In genomic region chr1:221810406-221810805, GRCh38 we compare ENCODE assay signal across 15 cellular contexts.
DNase-seq lines count a peak whose midpoint lies in the region; ATAC-seq and TF ChIP-seq lines count a peak whose summit lies in the region.
"Had no signal": no experiment of that assay in that cellular context is flagged by ENCODE, and none has a peak within 500 bp of the region (broad histone marks: within the 10 kb centered on the region; RNA-seq: fewer than 3 reads in every experiment).

No MANE protein-coding gene starts in this region.

- H3K14ac ChIP-seq in IMR-90 (replicated peaks; ENCODE audit: low read depth, low read length) (peak overlapping the region; percentile 97), mesenchymal stem cell (ENCODE audit: low read length in 2 of 2) (peak overlapping the region in 1 of 2 experiments; percentile 71)

- H3K9ac ChIP-seq in IMR-90 (ENCODE audit: low read depth, low read length): no peak overlapping the region
- no peak overlapping the region for H3K9ac ChIP-seq in mammary epithelial cell (ENCODE audit: insufficient read depth, low read length)
- no peak overlapping the region for H3K9ac ChIP-seq in mesenchymal stem cell (ENCODE audit: low read length)

- H3K4me1 ChIP-seq in IMR-90 (ENCODE audit: control insufficient read depth, insufficient read depth, low read length) (peaks cover 9% of the 10 kb centered on the region), mammary epithelial cell (ENCODE audit: insufficient read depth, low read length) (peaks cover 28% of the 10 kb centered on the region), mesenchymal stem cell (ENCODE audit: control insufficient read depth, insufficient read depth, low read depth, low read length) (peaks cover 2% of the 10 kb centered on the region), left ventricle myocardium inferior (no peaks in the 10 kb centered on the region)
- H3K4me1 ChIP-seq: Caco-2, colonic mucosa had no signal

- H3K27ac ChIP-seq in IMR-90 (ENCODE audit: insufficient read depth, low read length) (no peak overlapping the region; the same call in 1 of the 2 replicates), mammary epithelial cell (ENCODE audit: insufficient read depth, low read depth, low read length) (peak overlapping the region; percentile 33), mesenchymal stem cell (ENCODE audit: low read length, poor library complexity, severe bottlenecking) (no peak overlapping the region), left ventricle myocardium inferior (replicated peaks) (no peak overlapping the region)
- H3K27ac ChIP-seq: colonic mucosa, upper lobe of right lung had no signal

- H4K91ac ChIP-seq in IMR-90 (ENCODE audit: insufficient read depth, low read depth, low read length) (peak overlapping the region; percentile 98), mesenchymal stem cell (ENCODE audit: low read length) (no peak overlapping the region)

- H3K4me3 ChIP-seq in IMR-90 (ENCODE audit: insufficient read depth, low read depth, low read length) (no peak overlapping the region), mammary epithelial cell (replicated peaks in 1 of 3; ENCODE audit: insufficient read depth in 1 of 3, low read depth in 2 of 3, low read length in 3 of 3) (no peak overlapping the region), mesenchymal stem cell (ENCODE audit: insufficient read depth in 1 of 2, low read depth in 1 of 2, low read length in 2 of 2) (no peak overlapping the region), left ventricle myocardium inferior (no peak overlapping the region)
- H3K4me3 ChIP-seq: colonic mucosa, upper lobe of right lung had no signal

- H2AK9ac ChIP-seq in IMR-90 (replicated peaks; ENCODE audit: low read depth, low read length, poor library complexity): no peak overlapping the region

- intact Hi-C loops in Calu3 (cut with micrococcal nuclease; ENCODE audit: unreplicated experiment) (loop anchor here (5.0 kb wide), 1 partner anchor 68 kb away; the partner anchor contains the start of gene DUSP10), IMR-90 (cut with micrococcal nuclease) (no loop called here), mammary epithelial cell (cut with micrococcal nuclease) (no loop called here), left ventricle myocardium inferior (cut with micrococcal nuclease) (no loop called here)

- peaks cover 73% of the 10 kb centered on the region for H3K4me1 Mint-ChIP-seq in Calu3 (ENCODE audit: low read depth, unreplicated experiment)

- H3K4me2 ChIP-seq in IMR-90 (ENCODE audit: low read depth, low read length): peak overlapping the region; percentile 55; the same call in 1 of the 2 replicates
- H3K4me2 ChIP-seq in mammary epithelial cell (ENCODE audit: insufficient read depth, low read depth, low read length): peak overlapping the region; percentile 38
- H3K4me2 ChIP-seq in mesenchymal stem cell (ENCODE audit: low read length, poor library complexity, severe bottlenecking): no peak overlapping the region

- H2BK120ac ChIP-seq in IMR-90 (ENCODE audit: low read depth, low read length) (peak overlapping the region; percentile 99), mesenchymal stem cell (ENCODE audit: low read depth, low read length) (no peak overlapping the region)

- H2AK5ac ChIP-seq in IMR-90 (ENCODE audit: low read depth, low read length) (peak overlapping the region; percentile 96), mesenchymal stem cell (ENCODE audit: low read length, severe bottlenecking) (peak overlapping the region; percentile 82)

- dilution Hi-C loops in IMR-90 (cut with HindIII; ENCODE audit: low sequenced_read_pairs, unreplicated experiment) (no loop called here), mammary epithelial cell (cut with HindIII; ENCODE audit: low sequenced_read_pairs) (no loop called here)

- H2AFZ ChIP-seq in IMR-90 (replicated peaks; ENCODE audit: low read length, poor library complexity) (no peak overlapping the region), mammary epithelial cell (ENCODE audit: low read depth, low read length) (peak overlapping the region; percentile 2), mesenchymal stem cell (ENCODE audit: low read depth, low read length) (no peak overlapping the region)

- peak overlapping the region; percentile 13 for H3K4me3 Mint-ChIP-seq in Calu3 (ENCODE audit: low read depth, unreplicated experiment)

- H4K20me1 ChIP-seq in IMR-90 (ENCODE audit: insufficient read depth, low read length) (no peaks in the 10 kb centered on the region), mammary epithelial cell (ENCODE audit: insufficient read depth, low read length) (no peaks in the 10 kb centered on the region)

- H4K5ac ChIP-seq in IMR-90 (ENCODE audit: low read depth, low read length): peak overlapping the region; percentile 91; the same call in 1 of the 2 replicates

- peak overlapping the region; percentile 97 for H3K4ac ChIP-seq in IMR-90 (ENCODE audit: low read depth, low read length)
- H3K4ac ChIP-seq in mesenchymal stem cell (ENCODE audit: low read depth in 1 of 2, low read length in 2 of 2): no peak overlapping the region

- H2BK20ac ChIP-seq in IMR-90 (ENCODE audit: low read depth, low read length): peak overlapping the region; percentile 100

- H2BK5ac ChIP-seq in IMR-90 (ENCODE audit: low read depth, low read length, poor library complexity, severe bottlenecking): peak overlapping the region; percentile 94
- no peak overlapping the region for H2BK5ac ChIP-seq in mesenchymal stem cell (ENCODE audit: low read depth, low read length, poor library complexity, severe bottlenecking)

- peak overlapping the region; percentile 48 to 56 for H2BK12ac ChIP-seq in mesenchymal stem cell (ENCODE audit: low read length in 2 of 2)

- POLR2A ChIA-PET in IMR-90 (lab: Charles Lee; ENCODE audit: unreplicated experiment): interaction anchor here (1.1 kb wide), 1 partner anchor 67 kb away, joined by 4 read pairs; no protein-coding TSS in a partner anchor

- DNase-seq in Calu3 (no peak), IMR-90 (peak; percentile 90), mammary epithelial cell (peak; percentile 85), mesenchymal stem cell (peak; percentile 88), left ventricle myocardium inferior (no peak)
- DNase-seq: activated T-cell treated with anti-CD3 and anti-CD28 coated beads for 4 hours, Caco-2, colonic mucosa, hypothalamus, NCI-H146, retina, upper lobe of right lung had no signal

- H3K9me1 ChIP-seq in IMR-90 (ENCODE audit: insufficient read depth, low read length): peaks cover 3% of the 10 kb centered on the region

- H3K36me3 ChIP-seq in IMR-90 (ENCODE audit: control insufficient read depth, insufficient read depth, low read length) (no peaks in the 10 kb centered on the region), mammary epithelial cell (ENCODE audit: insufficient read depth, low read length) (no peaks in the 10 kb centered on the region), mesenchymal stem cell (ENCODE audit: control insufficient read depth in 1 of 2, insufficient read depth in 2 of 2, low read depth in 1 of 2, low read length in 2 of 2) (no peaks in the 10 kb centered on the region), left ventricle myocardium inferior (no peaks in the 10 kb centered on the region)
- H3K36me3 ChIP-seq: colonic mucosa, upper lobe of right lung had no signal

- no peaks in the 10 kb centered on the region for H3K9me3 ChIP-seq in IMR-90 (ENCODE audit: control insufficient read depth, insufficient read depth, low read length)
- H3K9me3 ChIP-seq in mammary epithelial cell (replicated peaks; ENCODE audit: insufficient read depth, low read length): no peaks in the 10 kb centered on the region
- no peaks in the 10 kb centered on the region for H3K9me3 ChIP-seq in mesenchymal stem cell (ENCODE audit: control insufficient read depth, low read length)
- peaks cover under 1% of the 10 kb centered on the region for H3K9me3 ChIP-seq in left ventricle myocardium inferior (replicated peaks)
- H3K9me3 ChIP-seq: Caco-2, colonic mucosa, upper lobe of right lung had no signal

- H3K79me1 ChIP-seq in IMR-90 (ENCODE audit: low read depth in 1 of 2, low read length in 2 of 2) (peaks cover 0 to 5% of the 10 kb centered on the region in 2 experiments; a peak in 1 of 4 replicates), mesenchymal stem cell (replicated peaks; ENCODE audit: low read length, poor library complexity, severe bottlenecking) (no peaks in the 10 kb centered on the region)

- H3K79me2 ChIP-seq in mammary epithelial cell (ENCODE audit: insufficient read depth, low read length): no peaks in the 10 kb centered on the region

- no peaks in the 10 kb centered on the region for H3K9me3 Mint-ChIP-seq in Calu3 (ENCODE audit: low read depth, unreplicated experiment)

- H3K23ac ChIP-seq in IMR-90 (ENCODE audit: low read depth, low read length): peak overlapping the region; percentile 97
- H3K23ac ChIP-seq in mesenchymal stem cell (ENCODE audit: low read length in 2 of 2): no peak overlapping the region

- peak; percentile 78 for ATAC-seq in IMR-90 (ENCODE audit: low read depth)
- no peak for ATAC-seq in HG03520 (IDR thresholded peaks at IDR 0.05; ENCODE audit: unreplicated experiment)
- no peak for ATAC-seq in HG03354 (IDR thresholded peaks at IDR 0.05; ENCODE audit: poor library complexity, severe bottlenecking, unreplicated experiment)
- no peak for ATAC-seq in GM21423 (IDR thresholded peaks at IDR 0.05; ENCODE audit: unreplicated experiment)

- no peaks in the 10 kb centered on the region for H3K27me3 Mint-ChIP-seq in Calu3 (ENCODE audit: unreplicated experiment)

- H4K8ac ChIP-seq in IMR-90 (ENCODE audit: low read depth in 2 of 2, low read length in 2 of 2) (peak overlapping the region; percentile 82 to 96), mesenchymal stem cell (ENCODE audit: low read length) (no peak overlapping the region)

- peak overlapping the region; percentile 99; the same call in 1 of the 2 replicates for H3K18ac ChIP-seq in IMR-90 (ENCODE audit: low read depth, low read length)
- H3K18ac ChIP-seq in mesenchymal stem cell (ENCODE audit: low read depth in 1 of 2, low read length in 2 of 2): no peak overlapping the region

- no TSS peak for BruUV-seq in Calu3 (replicated peaks; lab: Mats Ljungman, UMichigan)
- BruUV-seq in IMR-90 (replicated peaks; lab: Mats Ljungman, UMichigan): no TSS peak
- BruUV-seq in mammary epithelial cell (replicated peaks; lab: Mats Ljungman, UMichigan): no TSS peak

- in situ Hi-C loops in IMR-90 (cut with MboI; ENCODE audit: low sequenced_read_pairs) (no loop called here), mammary epithelial cell (cut with MboI; ENCODE audit: low sequenced_read_pairs in 2 of 2) (no loop called here)

- TF ChIP-seq CTCF in Calu3 (IDR thresholded peaks at IDR 0.05; ENCODE audit: unreplicated experiment) (no peak), IMR-90 (conservative IDR thresholded peaks at IDR 0.05; ENCODE audit: low read depth, low read length) (no peak), mammary epithelial cell (conservative IDR thresholded peaks at IDR 0.05 in 1 of 2, IDR thresholded peaks at IDR 0.05 in 1 of 2; ENCODE audit: extremely low read depth in 1 of 2, insufficient read depth in 1 of 2, low read depth in 1 of 2, low read length in 2 of 2) (no peak), left ventricle myocardium inferior (IDR thresholded peaks at IDR 0.05; ENCODE audit: borderline replicate concordance) (no peak)

- H2BK15ac ChIP-seq in IMR-90 (ENCODE audit: low read depth, low read length) (peak overlapping the region; percentile 92), mesenchymal stem cell (ENCODE audit: low read depth, poor library complexity, severe bottlenecking) (no peak overlapping the region)

- TF ChIP-seq RAD21 in IMR-90 (IDR thresholded peaks at IDR 0.05; ENCODE audit: low read length): 0 out of 2 replicates have a peak, but pooled peaks have one; percentile 22

- 0% methylated on average over 1 of the region's 2 CpGs; no CpG with 5 or more reads in 1 of the 2 experiments for WGBS in IMR-90 (ENCODE audit: extremely low coverage in 2 of 2, insufficient read length in 1 of 2), 2 experiments
- 48% methylated on average over 2 of the region's 2 CpGs for WGBS in mammary epithelial cell (ENCODE audit: low coverage, missing lambda C conversion rate)
- 10% methylated on average over 1 of the region's 2 CpGs for WGBS in mesenchymal stem cell

- no peak for TF ChIP-seq POLR2A in IMR-90 (IDR thresholded peaks at IDR 0.05; ENCODE audit: low read depth, low read length)

- H3K27me3 ChIP-seq in IMR-90 (ENCODE audit: control insufficient read depth, insufficient read depth, low read length) (no peaks in the 10 kb centered on the region), mammary epithelial cell (ENCODE audit: insufficient read depth, low read length) (no peaks in the 10 kb centered on the region), mesenchymal stem cell (ENCODE audit: control insufficient read depth in 1 of 2, insufficient read depth in 1 of 2, low read length in 2 of 2) (no peaks in the 10 kb centered on the region), left ventricle myocardium inferior (ENCODE audit: low read depth) (no peaks in the 10 kb centered on the region)
- H3K27me3 ChIP-seq: colonic mucosa, upper lobe of right lung had no signal

- H3K27ac Mint-ChIP-seq in Calu3 (ENCODE audit: unreplicated experiment): peak overlapping the region; percentile 71

- CTCF ChIA-PET in Calu3 (lab: Charles Lee) (interaction anchor here (1.1 kb wide), 1 partner anchor 51 kb away, joined by 3 read pairs; no protein-coding TSS in a partner anchor), IMR-90 (lab: Yijun Ruan, JAX) (no interaction called here), mammary epithelial cell (lab: Charles Lee; ENCODE audit: low non-redundant PET) (no interaction called here)

- H3K36me3 Mint-ChIP-seq in Calu3 (ENCODE audit: insufficient read depth, unreplicated experiment): peaks cover 12% of the 10 kb centered on the region

- peak overlapping the region; percentile 75 for H3K56ac ChIP-seq in IMR-90 (ENCODE audit: extremely low read depth, insufficient read depth, low read length)

Comparison
In these comparisons a context has a peak if more than half of its experiments do, and no peak if none do; other contexts are left out.
1. DNase-seq: peak in IMR-90 (single experiment), mammary epithelial cell (single experiment) and mesenchymal stem cell (single experiment); none in Calu3 (single experiment) and left ventricle myocardium inferior (single experiment).